18 cellular contexts compared by ENCODE assay signal in the genomic region with DNA sequence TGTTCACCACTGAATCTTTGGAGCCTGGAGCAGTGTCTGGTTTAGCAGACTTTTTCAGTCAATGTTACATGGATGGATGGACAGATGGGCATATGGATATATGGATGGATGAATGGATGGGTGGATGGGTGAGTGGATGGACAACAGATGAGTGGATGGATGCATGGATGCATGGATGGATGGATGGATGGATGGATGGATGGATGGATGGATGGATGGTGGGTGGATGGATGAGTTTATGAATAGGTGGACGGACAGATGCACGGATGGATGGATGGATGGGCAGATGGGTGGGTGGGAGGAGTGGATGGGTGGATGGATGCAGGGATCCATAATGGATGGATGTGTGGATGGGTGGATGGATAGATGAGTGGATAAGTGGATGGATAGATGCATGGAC. TPM values are rescaled to one million over a fixed set of nuclear protein-coding genes. Genes with fewer than 3 reads are reported as not detected.
A peak's percentile ranks its signal among the peaks of the same experiment; 100 is the strongest.
DNase-seq lines count a peak whose midpoint lies in the region; ATAC-seq and FAIRE-seq lines count a peak whose summit lies in the region.
"Had no signal": no experiment of that assay in that cellular context is flagged by ENCODE, and none has a peak within 500 bp of the region (broad histone marks: within the 10 kb centered on the region; RNA-seq: fewer than 3 reads in every experiment).

No MANE protein-coding gene starts in this region.

- no peaks in the 10 kb centered on the region for H3K9me3 Mint-ChIP-seq in activated CD8-positive, alpha-beta memory T cell treated with anti-CD3 and anti-CD28 coated beads, Interleukin-2, amount 10 ng/mL, durations not matched to agents 7 days and 5 days (ENCODE audit: low read depth)
- H3K9me3 Mint-ChIP-seq: CD4-positive, CD25-positive, alpha-beta regulatory T cell; IgD-negative memory B cell had no signal

- no peak overlapping the region for H4K91ac ChIP-seq in mesenchymal stem cell (ENCODE audit: low read length)

- no peak overlapping the region for H3K4ac ChIP-seq in mesenchymal stem cell (ENCODE audit: low read depth in 1 of 2, low read length in 2 of 2)

- FAIRE-seq in HTR-8/SVneo (lab: Jason Lieb, UNC) = peak; percentile 69
- FAIRE-seq: H54 had no signal

- H3K4me3 Mint-ChIP-seq in activated CD8-positive, alpha-beta memory T cell treated with anti-CD3 and anti-CD28 coated beads, Interleukin-2, amount 10 ng/mL, durations not matched to agents 7 days and 5 days = no peak overlapping the region
- H3K4me3 Mint-ChIP-seq: CD4-positive, CD25-positive, alpha-beta regulatory T cell had no signal

- no peak overlapping the region for H3K9ac ChIP-seq in mesenchymal stem cell (ENCODE audit: low read length)
- H3K9ac ChIP-seq: BLaER1 treated with 17β-estradiol and CSF1 and Interleukin-3, amounts not matched to agents 10 nM and 100 nM; KMS-11 had no signal

- H3K27me3 Mint-ChIP-seq in activated CD8-positive, alpha-beta memory T cell treated with anti-CD3 and anti-CD28 coated beads, Interleukin-2, amount 10 ng/mL, durations not matched to agents 7 days and 5 days = peaks cover 2% of the 10 kb centered on the region
- H3K27me3 Mint-ChIP-seq: IgD-negative memory B cell had no signal

- H2BK15ac ChIP-seq in mesenchymal stem cell (ENCODE audit: low read depth, poor library complexity, severe bottlenecking) = peak overlapping the region; percentile 26

- WGBS in mesenchymal stem cell = 98% methylated on average over 2 of the region's 2 CpGs

- H2BK5ac ChIP-seq in mesenchymal stem cell (ENCODE audit: low read depth, low read length, poor library complexity, severe bottlenecking) = no peak overlapping the region

- H3K4me2 ChIP-seq in mesenchymal stem cell (ENCODE audit: low read length, poor library complexity, severe bottlenecking) = no peak overlapping the region
- H3K4me2 ChIP-seq: BLaER1 treated with 17β-estradiol and CSF1 and Interleukin-3, amounts not matched to agents 10 nM and 100 nM; KMS-11 had no signal

- H3K36me3 ChIP-seq in mesenchymal stem cell (ENCODE audit: control insufficient read depth in 1 of 2, insufficient read depth in 2 of 2, low read depth in 1 of 2, low read length in 2 of 2) = peaks cover 29 to 32% of the 10 kb centered on the region in 2 experiments

- peak; percentile 18 for DNase-seq in activated CD8-positive, alpha-beta memory T cell treated with anti-CD3 and anti-CD28 coated beads, Interleukin-2, amount 10 ng/mL, durations not matched to agents 7 days and 5 days
- no peak for DNase-seq in activated CD8-positive, alpha-beta memory T cell treated with anti-CD3 and anti-CD28 coated beads, Interleukin-2, amount 50 U/mL, for 4 hours
- DNase-seq in HTR-8/SVneo (ENCODE audit: insufficient read length, low spot score) (no peak), mesenchymal stem cell (no peak), DMS114 treated with DMSO at 0.1 percent for 48 hours (lab: John Stamatoyannopoulos, UW; ENCODE audit: unreplicated experiment) (no peak)
- DNase-seq in activated effector memory CD4-positive, alpha-beta T cell treated with Interleukin-2 at 50 U/mL for 16 hours = no peak
- DNase-seq: 8988T; AML-193; CD4-positive, CD25-positive, alpha-beta regulatory T cell; DMS153; DMS79 treated with DMSO at 0.1 percent for 48 hours had no signal

- no peaks in the 10 kb centered on the region for H3K9me3 ChIP-seq in mesenchymal stem cell (ENCODE audit: control insufficient read depth, low read length)
- H3K9me3 ChIP-seq: BLaER1 treated with 17β-estradiol and CSF1 and Interleukin-3, amounts not matched to agents 10 nM and 100 nM had no signal

- H3K4me3 ChIP-seq in mesenchymal stem cell (ENCODE audit: insufficient read depth in 1 of 2, low read depth in 1 of 2, low read length in 2 of 2) = no peak overlapping the region
- H3K4me3 ChIP-seq: BLaER1 treated with 17β-estradiol and CSF1 and Interleukin-3, amounts not matched to agents 10 nM and 100 nM had no signal

- H3K4me1 ChIP-seq in mesenchymal stem cell (ENCODE audit: control insufficient read depth, insufficient read depth, low read depth, low read length) = no peaks in the 10 kb centered on the region

- H4K8ac ChIP-seq in mesenchymal stem cell (ENCODE audit: low read length) = no peak overlapping the region

- H3K27ac Mint-ChIP-seq in activated CD8-positive, alpha-beta memory T cell treated with anti-CD3 and anti-CD28 coated beads, Interleukin-2, amount 10 ng/mL, durations not matched to agents 7 days and 5 days = no peak overlapping the region
- H3K27ac Mint-ChIP-seq: IgD-negative memory B cell had no signal

- no peak overlapping the region for H2AK5ac ChIP-seq in mesenchymal stem cell (ENCODE audit: low read length, severe bottlenecking)

- H2AFZ ChIP-seq in mesenchymal stem cell (ENCODE audit: low read depth, low read length) = no peak overlapping the region

- no peak overlapping the region for H2BK120ac ChIP-seq in mesenchymal stem cell (ENCODE audit: low read depth, low read length)

- CTCF ChIA-PET in activated CD8-positive, alpha-beta memory T cell treated with anti-CD3 and anti-CD28 coated beads, Interleukin-2, amount 10 ng/mL, durations not matched to agents 7 days and 5 days (lab: Charles Lee) = no interaction called here

- H3K18ac ChIP-seq in mesenchymal stem cell (ENCODE audit: low read depth in 1 of 2, low read length in 2 of 2) = no peak overlapping the region

- ATAC-seq in activated CD8-positive, alpha-beta memory T cell treated with anti-CD3 and anti-CD28 coated beads, Interleukin-2, amount 10 ng/mL, durations not matched to agents 7 days and 5 days = no peak
- ATAC-seq in HG03097 (IDR thresholded peaks at IDR 0.05; ENCODE audit: low FRiP score, unreplicated experiment) = no peak
- ATAC-seq: HCT116 had no signal

- H3K27me3 ChIP-seq in mesenchymal stem cell (ENCODE audit: control insufficient read depth in 1 of 2, insufficient read depth in 1 of 2, low read length in 2 of 2) = peaks cover 0 to 34% of the 10 kb centered on the region in 2 experiments
- H3K27me3 ChIP-seq: BLaER1 treated with 17β-estradiol and CSF1 and Interleukin-3, amounts not matched to agents 10 nM and 100 nM had no signal

- no peak overlapping the region for H3K14ac ChIP-seq in mesenchymal stem cell (ENCODE audit: low read length in 2 of 2)

- H3K36me3 Mint-ChIP-seq in activated CD8-positive, alpha-beta memory T cell treated with anti-CD3 and anti-CD28 coated beads, Interleukin-2, amount 10 ng/mL, durations not matched to agents 7 days and 5 days = peaks cover 18% of the 10 kb centered on the region
- H3K36me3 Mint-ChIP-seq: IgD-negative memory B cell had no signal

- peaks cover 3% of the 10 kb centered on the region for H3K4me1 Mint-ChIP-seq in activated CD8-positive, alpha-beta memory T cell treated with anti-CD3 and anti-CD28 coated beads, Interleukin-2, amount 10 ng/mL, durations not matched to agents 7 days and 5 days

- peaks cover 3% of the 10 kb centered on the region for H3K79me1 ChIP-seq in mesenchymal stem cell (replicated peaks; ENCODE audit: low read length, poor library complexity, severe bottlenecking)

- H2BK12ac ChIP-seq in mesenchymal stem cell (ENCODE audit: low read length in 2 of 2) = no peak overlapping the region

- no peak overlapping the region for H3K23ac ChIP-seq in mesenchymal stem cell (ENCODE audit: low read length in 2 of 2)

- no peak overlapping the region for H3K27ac ChIP-seq in mesenchymal stem cell (ENCODE audit: low read length, poor library complexity, severe bottlenecking)
- H3K27ac ChIP-seq: BLaER1 treated with 17β-estradiol and CSF1 and Interleukin-3, amounts not matched to agents 10 nM and 100 nM; KMS-11 had no signal

RNA-seq across cellular contexts. Expression of a gene that starts 19.0 kb away (rescaled TPM):
- 100 to 1,000 TPM; 166 to 199 TPM for total RNA-seq in activated CD8-positive, alpha-beta memory T cell treated with anti-CD3 and anti-CD28 coated beads, Interleukin-2, amount 10 ng/mL, durations not matched to agents 7 days and 5 days
- polyA plus RNA-seq in mesenchymal stem cell (2013, experiment 1 of 2) = 66.4 TPM
- 68.0 TPM for polyA plus RNA-seq in mesenchymal stem cell (2013, experiment 2 of 2)

RNA-seq across cellular contexts. Expression of a gene that starts 19.7 kb away (rescaled TPM):
- total RNA-seq in activated CD8-positive, alpha-beta memory T cell treated with anti-CD3 and anti-CD28 coated beads, Interleukin-2, amount 10 ng/mL, durations not matched to agents 7 days and 5 days = 10 to 100 TPM; 12.8 to 15.9 TPM
- 10.2 TPM for polyA plus RNA-seq in mesenchymal stem cell (2013, experiment 1 of 2)
- 10.2 TPM for polyA plus RNA-seq in mesenchymal stem cell (2013, experiment 2 of 2)

RNA-seq across cellular contexts. Expression of a gene that starts 22.4 kb away (rescaled TPM):
- 1 to 10 TPM; 3.8 to 6.9 TPM for total RNA-seq in activated CD8-positive, alpha-beta memory T cell treated with anti-CD3 and anti-CD28 coated beads, Interleukin-2, amount 10 ng/mL, durations not matched to agents 7 days and 5 days
- not detected for polyA plus RNA-seq in mesenchymal stem cell (2013, experiment 1 of 2)
- not detected for polyA plus RNA-seq in mesenchymal stem cell (2013, experiment 2 of 2)
- total RNA-seq: HT-29 had no signal

RNA-seq across cellular contexts. Expression of a gene that starts 33.1 kb away (rescaled TPM):
- total RNA-seq in activated CD8-positive, alpha-beta memory T cell treated with anti-CD3 and anti-CD28 coated beads, Interleukin-2, amount 10 ng/mL, durations not matched to agents 7 days and 5 days = 100 to 1,000 TPM; 214 to 229 TPM
- polyA plus RNA-seq in mesenchymal stem cell (2013, experiment 1 of 2) = 35.9 TPM
- 33.3 TPM for polyA plus RNA-seq in mesenchymal stem cell (2013, experiment 2 of 2)

RNA-seq across cellular contexts. Expression of a gene that starts 43.5 kb away (rescaled TPM):
- total RNA-seq in activated CD8-positive, alpha-beta memory T cell treated with anti-CD3 and anti-CD28 coated beads, Interleukin-2, amount 10 ng/mL, durations not matched to agents 7 days and 5 days = not detected
- not detected for polyA plus RNA-seq in mesenchymal stem cell (2013, experiment 1 of 2)
- polyA plus RNA-seq in mesenchymal stem cell (2013, experiment 2 of 2) = not detected
- total RNA-seq: CD4-positive, CD25-positive, alpha-beta regulatory T cell; HT-29 had no signal
- polyA plus RNA-seq: CD4-positive, CD25-positive, alpha-beta regulatory T cell; IgD-negative memory B cell had no signal
